ENCODE assay signal across 31 cellular contexts in genomic region chr1:118973032-118973431, GRCh38. TPM values are rescaled to one million over a fixed set of nuclear protein-coding genes. Genes with fewer than 3 reads are reported as not detected.
"Had no signal": no experiment of that assay in that cellular context is flagged by ENCODE, and none has a peak within 500 bp of the region (broad histone marks: within the 10 kb centered on the region; RNA-seq: fewer than 3 reads in every experiment).

No MANE protein-coding gene starts in this region.

- H3K36me3 ChIP-seq: ascending aorta, cardiac muscle cell, WERI-Rb-1 had no signal

- DNase-seq: activated CD4-positive, alpha-beta T cell treated with anti-CD3 and anti-CD28 coated beads for 1 hour; activated CD4-positive, alpha-beta T cell treated with anti-CD3 and anti-CD28 coated beads for 48 hours; activated CD4-positive, CD25-positive, alpha-beta regulatory T cell; activated CD8-positive, alpha-beta T cell treated with anti-CD3 and anti-CD28 coated beads for 36 hours; activated effector memory CD4-positive, alpha-beta T cell treated with anti-CD3 and anti-CD28 coated beads, Interleukin-2, amount 50 U/mL, for 16 hours; activated naive CD4-positive, alpha-beta T cell; activated naive CD4-positive, alpha-beta T cell treated with anti-CD3 and anti-CD28 coated beads, Interleukin-2, amount 50 U/mL, for 16 hours; activated naive CD8-positive, alpha-beta T cell treated with anti-CD3 and anti-CD28 coated beads, Interleukin-2, amount 10 ng/mL, durations not matched to agents 7 days and 5 days; activated T-cell treated with anti-CD3 and anti-CD28 coated beads, Interleukin-2, amount 50 U/mL, for 1 hour; activated T-cell treated with anti-CD3 and anti-CD28 coated beads, Interleukin-2, amount 50 U/mL, for 72 hours; amygdala; NCI-H1105; NCI-H1417 treated with DMSO at 0.1 percent for 48 hours; NCI-H187 treated with DMSO at 0.1 percent for 48 hours; NCI-H2081; NCI-H2171 treated with DMSO at 0.1 percent for 48 hours; NCI-H2227 treated with DMSO at 0.1 percent for 48 hours; NCI-H446; NCI-H524 treated with DMSO at 0.1 percent for 48 hours; PC-3; Right ventricle myocardium superior; T1000 had no signal

- ATAC-seq: activated CD8-positive, alpha-beta T cell treated with anti-CD3 and anti-CD28 coated beads for 36 hours; activated T-cell treated with anti-CD3 and anti-CD28 coated beads, Interleukin-2, amount 50 U/mL, for 72 hours; activated T-helper 17 cell treated with anti-CD3 and anti-CD28 coated beads, Interleukin-2, amount 50 U/mL, for 72 hours; K562; PC-3 had no signal

- H3K4me1 ChIP-seq: ascending aorta had no signal

- H3K9me3 ChIP-seq: ascending aorta had no signal

- H3K4me3 ChIP-seq: ascending aorta, cardiac muscle cell, K562, SK-N-MC had no signal

- H3K27me3 ChIP-seq: ascending aorta had no signal

- H3K27ac ChIP-seq: ascending aorta, cardiac muscle cell, SK-N-MC, WERI-Rb-1 had no signal

RNA-seq across cellular contexts. Expression of gene TBX15, which starts 15.1 kb away (rescaled TPM):
- total RNA-seq: activated CD8-positive, alpha-beta memory T cell treated with anti-CD3 and anti-CD28 coated beads for 36 hours; activated CD8-positive, alpha-beta T cell treated with anti-CD3 and anti-CD28 coated beads for 36 hours; activated naive CD8-positive, alpha-beta T cell treated with anti-CD3 and anti-CD28 coated beads, Interleukin-2, amount 10 ng/mL, durations not matched to agents 7 days and 5 days; activated T-helper 17 cell treated with anti-CD3 and anti-CD28 coated beads, Interleukin-2, amount 50 U/mL, for 72 hours; cardiac muscle cell; T-helper 1 cell treated with Interleukin-12 subunit alpha and Interleukin-12 subunit beta and Interleukin-4 antibody, amounts not matched to agents 30 ng/mL and 1 ng/mL, for 36 hours; T-helper 2 cell treated with Interferon-gamma antibody and Interleukin-4, amounts not matched to agents 100 ng/mL and 5 ng/mL, for 36 hours had no signal
- polyA plus RNA-seq: cardiac muscle cell had no signal
